In genomic region chr4:56129431-56129861, GRCh38 we compare ENCODE assay signal across 8 cellular contexts.
DNase-seq lines count a peak whose midpoint lies in the region; ATAC-seq and TF ChIP-seq lines count a peak whose summit lies in the region.

No MANE protein-coding gene starts in this region.

- H3K4me1 ChIP-seq in iPS DF 6.9 (ENCODE audit: control insufficient read depth, insufficient read depth, low read length) (no peaks in the 10 kb centered on the region), right atrium auricular region (no peaks in the 10 kb centered on the region)

- no peaks in the 10 kb centered on the region for H3K36me3 ChIP-seq in iPS DF 6.9 (ENCODE audit: control insufficient read depth, insufficient read depth, low read length)
- H3K36me3 ChIP-seq in right atrium auricular region: no peaks in the 10 kb centered on the region

- no CpG with 5 or more reads among the region's 7 CpGs for WGBS in iPS DF 6.9 (ENCODE audit: insufficient coverage, insufficient read length)

- H3K27ac ChIP-seq in iPS DF 6.9 (ENCODE audit: low read length) (no peak overlapping the region), right atrium auricular region (no peak overlapping the region)

- in situ Hi-C loops in Caki2 (cut with HindIII; ENCODE audit: low pct_unique_long_range_greater_than_20kb, low sequenced_read_pairs): no loop called here

- no peaks in the 10 kb centered on the region for H3K27me3 ChIP-seq in iPS DF 6.9 (ENCODE audit: control insufficient read depth, insufficient read depth, low read length)
- no peaks in the 10 kb centered on the region for H3K27me3 ChIP-seq in right atrium auricular region

- peak; percentile 68 for ATAC-seq in GM21576 (IDR thresholded peaks at IDR 0.05; ENCODE audit: unreplicated experiment)
- ATAC-seq in GM21529 (IDR thresholded peaks at IDR 0.05; ENCODE audit: unreplicated experiment): no peak

- H3K4me3 ChIP-seq in iPS DF 6.9 (ENCODE audit: low read length) (no peak overlapping the region), right atrium auricular region (no peak overlapping the region)

- peak; percentile 6 for DNase-seq in Caki2 (ENCODE audit: low read depth)
- peak; percentile 34 for DNase-seq in RPMI8226
- DNase-seq in iPS DF 6.9 (ENCODE audit: low read depth, low spot score): peak; percentile 60
- no peak for DNase-seq in SW 1271 (lab: John Stamatoyannopoulos, UW)
- no peak for DNase-seq in right atrium auricular region (ENCODE audit: low spot score)
- DNase-seq in cerebellar nuclear complex (lab: John Stamatoyannopoulos, UW): no peak

- H3K9me3 ChIP-seq in iPS DF 6.9 (ENCODE audit: control insufficient read depth, insufficient read depth, low read length) (no peaks in the 10 kb centered on the region), right atrium auricular region (no peaks in the 10 kb centered on the region)

- no peak for TF ChIP-seq CTCF in right atrium auricular region (IDR thresholded peaks at IDR 0.05)

Comparison
In these comparisons a context has a peak if more than half of its experiments do, and no peak if none do; other contexts are left out.
1. DNase-seq: peak in Caki2 (single experiment), RPMI8226 (single experiment) and iPS DF 6.9 (single experiment); none in SW 1271 (0 of 2), right atrium auricular region (single experiment) and cerebellar nuclear complex (0 of 2).